In the genomic region with DNA sequence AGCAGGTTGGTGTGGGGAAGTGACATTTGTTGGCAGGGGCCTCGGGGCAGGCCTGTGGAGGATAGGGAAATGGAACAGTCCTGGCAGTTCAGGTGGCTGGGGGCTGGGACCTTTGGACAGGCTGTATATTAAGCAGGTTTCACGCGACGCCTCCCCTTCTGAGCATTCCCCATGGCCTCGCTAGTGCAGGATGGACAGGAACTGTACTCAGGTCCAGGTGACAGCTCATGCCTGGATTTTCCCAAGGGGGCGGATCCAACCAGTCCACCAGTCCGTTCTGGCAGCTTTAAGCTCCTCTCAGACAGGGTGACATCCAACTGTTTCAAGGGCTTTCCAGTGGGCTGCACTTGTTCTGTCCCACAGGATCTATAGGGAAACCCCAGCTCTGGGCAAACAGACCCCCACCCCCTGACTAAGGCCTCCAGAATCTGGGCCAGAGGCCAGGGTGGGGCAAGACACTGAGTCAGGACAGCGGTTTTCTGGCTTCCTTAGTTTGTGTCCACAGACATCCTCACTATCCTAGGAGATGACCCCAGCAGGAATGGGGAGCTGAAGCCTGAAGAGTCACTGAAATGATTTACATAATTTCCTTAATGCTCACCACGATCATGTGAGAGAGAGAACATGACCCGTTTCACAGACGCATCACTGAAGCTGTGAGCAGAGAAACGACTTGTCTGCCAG, we compare ENCODE assay signal across 9 cellular contexts. TPM values are rescaled to one million over a fixed set of nuclear protein-coding genes. Genes with fewer than 3 reads are reported as not detected.
DNase-seq lines count a peak whose midpoint lies in the region; ATAC-seq, FAIRE-seq and TF ChIP-seq lines count a peak whose summit lies in the region.
"Had no signal": no experiment of that assay in that cellular context is flagged by ENCODE, and none has a peak within 500 bp of the region (broad histone marks: within the 10 kb centered on the region; RNA-seq: fewer than 3 reads in every experiment).

No MANE protein-coding gene starts in this region.

- H3K4me2 ChIP-seq in GM12878 (ENCODE audit: control insufficient read depth, insufficient read depth), result no peak overlapping the region

- no peak for ATAC-seq in GM12878
- ATAC-seq: left colon had no signal

- H3K9me3 ChIP-seq in GM12878 (replicated peaks; ENCODE audit: control insufficient read depth, insufficient read depth, low read length), result no peaks in the 10 kb centered on the region

- no peak for FAIRE-seq in GM12878 (lab: Jason Lieb, UNC)

- intact Hi-C loops in GM12878 (cut with micrococcal nuclease; ENCODE audit: unreplicated experiment), result no loop called here

- in situ Hi-C loops in GM12878 (cut with MboI), result no loop called here

- H2AFZ ChIP-seq in GM12878 (ENCODE audit: control insufficient read depth, low read depth, low read length), result 0 out of 2 replicates have a peak overlapping the region, but pooled peaks have one; percentile 13

- DNase-seq in AG20443 (ENCODE audit: low spot score) (peak; percentile 93), HS-5 (ENCODE audit: low read depth) (peak; percentile 98), GM12878 (ENCODE audit: low read depth, low spot score) (no peak), lung microvascular endothelial cell (ENCODE audit: low read depth in 2 of 2) (peak; percentile 67 to 93), NCI-H2081 (lab: John Stamatoyannopoulos, UW) (no peak), SK-N-DZ (ENCODE audit: low spot score) (no peak)
- DNase-seq in stimulated activated CD4-positive, alpha-beta T cell treated with anti-CD3 and anti-CD28 coated beads, Interleukin-15, amount 100 ng/mL, for 24 hours, result no peak
- DNase-seq in effector CD4-positive, alpha-beta T cell, result no peak
- DNase-seq: left colon had no signal

- no peak for TF ChIP-seq CTCF in GM12878 (IDR thresholded peaks at IDR 0.05 in 2 of 3, conservative IDR thresholded peaks at IDR 0.05 in 1 of 3; ENCODE audit: control insufficient read depth in 2 of 3, extremely low read depth in 1 of 3, insufficient read depth in 1 of 3, low read depth in 3 of 3, low read length in 3 of 3)

- 69% methylated on average over 11 of the region's 12 CpGs for WGBS in GM12878 (ENCODE audit: insufficient coverage, insufficient replicate concordance, low lambda C conversion rate, missing lambda C conversion rate)

- BruUV-seq in GM12878 (replicated peaks; lab: Mats Ljungman, UMichigan), result no TSS peak

- CTCF ChIA-PET in GM12878 (lab: Yijun Ruan, JAX), result interaction anchor here (2.7 kb wide), 1 partner anchor 32 kb away, joined by 14 read pairs; no protein-coding TSS in a partner anchor

- H3K4me3 ChIP-seq in GM12878, result no peak overlapping the region

- no peaks in the 10 kb centered on the region for H3K79me2 ChIP-seq in GM12878 (ENCODE audit: control insufficient read depth, insufficient read depth, low read length)

- no peaks in the 10 kb centered on the region for H4K20me1 ChIP-seq in GM12878 (ENCODE audit: control insufficient read depth, insufficient read depth)

- no peak overlapping the region for H3K27ac ChIP-seq in GM12878 (ENCODE audit: control insufficient read depth, insufficient read depth)

- no peaks in the 10 kb centered on the region for H3K36me3 ChIP-seq in GM12878 (ENCODE audit: control insufficient read depth in 2 of 2, insufficient read depth in 2 of 2, low read length in 1 of 2)

- H3K9ac ChIP-seq in GM12878 (ENCODE audit: control insufficient read depth, insufficient read depth, low read length), result no peak overlapping the region

- no peak for TF ChIP-seq EP300 in GM12878 (IDR thresholded peaks at IDR 0.05; ENCODE audit: borderline replicate concordance in 1 of 2, control insufficient read depth in 1 of 2, low read depth in 2 of 2, low read length in 2 of 2)

- TF ChIP-seq POLR2A in GM12878 (IDR thresholded peaks at IDR 0.05; ENCODE audit: low read depth, low read length), result no peak

- TF ChIP-seq RAD21 in GM12878 (IDR thresholded peaks at IDR 0.05; ENCODE audit: insufficient read depth, low read depth, low read length), result no peak

- H3K4me1 ChIP-seq in GM12878 (ENCODE audit: control insufficient read depth, insufficient read depth, low read length), result peaks cover 32% of the 10 kb centered on the region

- no peaks in the 10 kb centered on the region for H3K27me3 ChIP-seq in GM12878 (replicated peaks in 1 of 2; ENCODE audit: control insufficient read depth in 2 of 2, insufficient read depth in 2 of 2, low read length in 1 of 2)

- SMC1A ChIA-PET in GM12878 (lab: Charles Lee; ENCODE audit: uncharacterized antibody, unreplicated experiment), result interaction anchor here (1.5 kb wide), 2 partner anchors 10 to 21 kb away, joined by 4 to 6 read pairs; no protein-coding TSS in a partner anchor

- RAD21 ChIA-PET in GM12878 (lab: Charles Lee; ENCODE audit: unreplicated experiment), result no interaction called here

- POLR2A ChIA-PET in GM12878 (lab: Charles Lee), result no interaction called here

TF ChIP-seq in GM12878, 131 proteins besides CTCF, POLR2A, EP300 and RAD21:
- TF ChIP-seq IKZF1 (conservative IDR thresholded peaks at IDR 0.05), result no peak
- TF ChIP-seq BHLHE40 (IDR thresholded peaks at IDR 0.05; ENCODE audit: borderline replicate concordance in 1 of 2, low read depth in 2 of 2, low read length in 1 of 2), result peak; percentile 3 to 31; a peak in 1 of 4 replicates

RNA-seq across cellular contexts. Expression of a gene that starts 20.9 kb away (rescaled TPM):
- not detected in 2 replicates for total RNA-seq in GM12878 (2013; cell fraction: nucleolus; rRNA removed)
- 1.1 and 2.0 TPM in 2 replicates for total RNA-seq in GM12878 (2014; rRNA removed)
- total RNA-seq in GM12878 (2014; rRNA removed; fragmentation: Illumina TruSeq; extraction: Trizol), result 0.81 and 0.83 TPM in 2 replicates
- total RNA-seq in GM12878 (2021), result 0.85 and 1.4 TPM in 2 replicates
- polyA plus RNA-seq in GM12878 (2011; ENCODE audit: low read depth), result not detected
- 0.15 and 0.23 TPM in 2 replicates for polyA plus RNA-seq in GM12878 (2011; rRNA removed)
- 0.20 and 0.25 TPM in 2 replicates for polyA plus RNA-seq in GM12878 (2011; cell fraction: cytosol; rRNA removed)
- 0.26 TPM in 1 of 2 replicates, not detected in the other for polyA plus RNA-seq in GM12878 (2011; cell fraction: nucleus; rRNA removed)
- not detected in 2 replicates for polyA plus RNA-seq in GM12878 (2012)
- 0.44 TPM in 1 of 2 replicates, not detected in the other for polyA plus RNA-seq in GM12878 (2014; fragmentation: Illumina TruSeq; extraction: Trizol)
- under 1 TPM; 0.39 to 0.57 TPM for polyA plus RNA-seq in GM12878 (2014; fragmentation: Nextera tagmentation; extraction: Ambion mirVana)
- 1.1 and 2.0 TPM in 2 replicates for polyA plus RNA-seq in GM12878 (2014; rRNA removed)
- polyA plus RNA-seq in GM12878 (2016; fragmentation: Nextera tagmentation; extraction: Ambion mirVana), result not detected
- 0.41 TPM in 1 of 2 replicates, not detected in the other for polyA minus RNA-seq in GM12878 (2011; rRNA and poly(A)+ RNA removed)
- not detected in 2 replicates for polyA minus RNA-seq in GM12878 (2011; cell fraction: cytosol; rRNA and poly(A)+ RNA removed)
- not detected in 2 replicates for polyA minus RNA-seq in GM12878 (2011; cell fraction: nucleus; rRNA and poly(A)+ RNA removed)
- 0.20 and 0.22 TPM in 2 replicates for total RNA-seq in lung microvascular endothelial cell
- not detected in 2 replicates for polyA plus RNA-seq in SK-N-DZ (2014; cell fraction: cytosol; rRNA removed)
- polyA plus RNA-seq in SK-N-DZ (2014; cell fraction: nucleus; rRNA removed), result not detected in 2 replicates
- total RNA-seq: left colon had no signal

RNA-seq across cellular contexts. Expression of a gene that starts 34.1 kb away (rescaled TPM):
- total RNA-seq in GM12878 (2013; cell fraction: nucleolus; rRNA removed), result not detected in 2 replicates
- total RNA-seq in GM12878 (2014; rRNA removed) (not detected in 2 replicates), GM12878 (2014; rRNA removed; fragmentation: Illumina TruSeq; extraction: Trizol) (not detected in 2 replicates), GM12878 (2021) (not detected in 2 replicates), lung microvascular endothelial cell (not detected in 2 replicates)
- not detected for polyA plus RNA-seq in GM12878 (2011; ENCODE audit: low read depth)
- polyA plus RNA-seq in GM12878 (2011; rRNA removed) (not detected in 2 replicates), GM12878 (2014; fragmentation: Illumina TruSeq; extraction: Trizol) (not detected in 2 replicates), GM12878 (2014; fragmentation: Nextera tagmentation; extraction: Ambion mirVana) (not detected), GM12878 (2014; rRNA removed) (not detected in 2 replicates), GM12878 (2016; fragmentation: Nextera tagmentation; extraction: Ambion mirVana) (not detected)
- polyA plus RNA-seq in GM12878 (2011; cell fraction: cytosol; rRNA removed), result not detected in 2 replicates
- polyA plus RNA-seq in GM12878 (2011; cell fraction: nucleus; rRNA removed), result not detected in 2 replicates
- not detected in 2 replicates for polyA plus RNA-seq in GM12878 (2012)
- polyA minus RNA-seq in GM12878 (2011; rRNA and poly(A)+ RNA removed), result not detected in 2 replicates
- polyA minus RNA-seq in GM12878 (2011; cell fraction: cytosol; rRNA and poly(A)+ RNA removed), result not detected in 2 replicates
- polyA minus RNA-seq in GM12878 (2011; cell fraction: nucleus; rRNA and poly(A)+ RNA removed), result not detected in 2 replicates
- polyA plus RNA-seq in SK-N-DZ (2014; cell fraction: cytosol; rRNA removed), result not detected in 2 replicates
- not detected in 2 replicates for polyA plus RNA-seq in SK-N-DZ (2014; cell fraction: nucleus; rRNA removed)
- total RNA-seq: left colon had no signal

Comparison
In these comparisons a context has a peak if more than half of its experiments do, and no peak if none do; other contexts are left out.
1. DNase-seq: peak in AG20443 (single experiment), HS-5 (single experiment) and lung microvascular endothelial cell (2 of 2); none in GM12878 (single experiment), NCI-H2081 (0 of 2), stimulated activated CD4-positive, alpha-beta T cell treated with anti-CD3 and anti-CD28 coated beads, Interleukin-15, amount 100 ng/mL, for 24 hours (single experiment), effector CD4-positive, alpha-beta T cell (single experiment) and SK-N-DZ (single experiment).